15 cellular contexts compared by ENCODE assay signal in the genomic region with DNA sequence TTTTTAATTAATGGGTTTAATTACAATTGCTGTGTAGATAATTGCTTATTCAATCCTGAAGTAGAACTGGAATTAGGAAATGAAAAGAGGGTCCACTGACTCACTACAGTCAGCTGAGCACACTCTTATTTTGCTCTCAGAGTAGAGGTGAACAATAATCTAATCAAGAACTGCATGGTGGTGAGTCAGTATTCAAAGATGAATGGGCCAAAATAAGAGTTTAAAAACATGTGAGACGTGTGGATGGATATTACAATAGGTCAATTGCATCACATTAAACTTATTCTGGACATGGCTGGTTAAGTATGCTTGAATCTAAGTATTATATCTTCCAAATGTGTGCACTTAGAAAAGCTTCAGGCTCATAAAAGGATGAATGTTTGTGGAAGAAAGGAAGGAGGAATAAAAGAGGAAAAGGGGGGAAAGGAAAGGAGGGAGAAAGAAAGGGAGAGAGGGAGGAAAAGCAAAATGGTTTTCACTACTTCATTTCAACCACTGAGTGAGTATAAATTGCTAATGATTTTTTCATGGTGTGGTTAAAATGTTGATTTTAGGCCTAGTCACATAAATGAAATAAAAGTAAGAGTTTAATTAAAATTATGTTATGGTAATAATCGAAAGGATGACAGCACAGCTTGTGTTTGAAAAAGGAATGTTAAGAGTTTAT. TPM values are rescaled to one million over a fixed set of nuclear protein-coding genes. Genes with fewer than 3 reads are reported as not detected.
DNase-seq lines count a peak whose midpoint lies in the region; ATAC-seq and TF ChIP-seq lines count a peak whose summit lies in the region.
"Had no signal": no experiment of that assay in that cellular context is flagged by ENCODE, and none has a peak within 500 bp of the region (broad histone marks: within the 10 kb centered on the region; RNA-seq: fewer than 3 reads in every experiment).

No MANE protein-coding gene starts in this region.

- H3K36me3 ChIP-seq in fibroblast of lung (ENCODE audit: control insufficient read depth, insufficient read depth, low read length): no peaks in the 10 kb centered on the region

- peak overlapping the region; percentile 16 for H3K27ac ChIP-seq in fibroblast of lung (ENCODE audit: insufficient read depth, low read length)
- H3K27ac ChIP-seq: HL-60 had no signal

- ATAC-seq in activated B cell treated with CpG ODN at 0.5 μM for 24 hours (ENCODE audit: low read depth) (no peak), HG02763 (IDR thresholded peaks at IDR 0.05; ENCODE audit: unreplicated experiment) (no peak), GM19023 (IDR thresholded peaks at IDR 0.05; ENCODE audit: unreplicated experiment) (no peak)
- ATAC-seq: natural killer cell had no signal

- no peaks in the 10 kb centered on the region for H3K79me2 ChIP-seq in fibroblast of lung (ENCODE audit: control insufficient read depth, insufficient read depth, low read length)

- no peaks in the 10 kb centered on the region for H4K20me1 ChIP-seq in fibroblast of lung (ENCODE audit: control insufficient read depth, extremely low read depth, insufficient read depth, low read length)

- no peak overlapping the region for H3K9ac ChIP-seq in fibroblast of lung (ENCODE audit: insufficient read depth, low read length)

- CTCF ChIA-PET in activated B cell treated with CpG ODN at 0.5 μM for 24 hours (lab: Charles Lee): no interaction called here

- H3K27ac Mint-ChIP-seq in activated B cell treated with CpG ODN at 0.5 μM for 24 hours: peak overlapping the region; percentile 26
- H3K27ac Mint-ChIP-seq: dendritic cell treated with granulocyte-macrophage colony-stimulating factor and Interleukin-4, amounts not matched to agents 40 ng/mL and 50 ng/mL, for 4 days; natural killer cell had no signal

- TF ChIP-seq CTCF in activated B cell treated with CpG ODN at 0.5 μM for 24 hours (IDR thresholded peaks at IDR 0.05): no peak
- no peak for TF ChIP-seq CTCF in fibroblast of lung (conservative IDR thresholded peaks at IDR 0.05 in 1 of 2, IDR thresholded peaks at IDR 0.05 in 1 of 2; ENCODE audit: low read depth in 1 of 2, low read length in 2 of 2)
- no peak for TF ChIP-seq CTCF in retinal pigment epithelial cell (conservative IDR thresholded peaks at IDR 0.05; ENCODE audit: low read depth, low read length)

- intact Hi-C loops in activated B cell treated with CpG ODN at 0.5 μM for 24 hours (cut with micrococcal nuclease): no loop called here

- no peak overlapping the region for H2AFZ ChIP-seq in fibroblast of lung (ENCODE audit: low read length)

- no peak overlapping the region for H3K4me3 Mint-ChIP-seq in activated B cell treated with CpG ODN at 0.5 μM for 24 hours
- H3K4me3 Mint-ChIP-seq: dendritic cell treated with granulocyte-macrophage colony-stimulating factor and Interleukin-4, amounts not matched to agents 40 ng/mL and 50 ng/mL, for 4 days; natural killer cell had no signal

- H3K4me2 ChIP-seq in fibroblast of lung (ENCODE audit: extremely low read depth, insufficient read depth, low read length): no peak overlapping the region

- no peaks in the 10 kb centered on the region for H3K27me3 Mint-ChIP-seq in activated B cell treated with CpG ODN at 0.5 μM for 24 hours
- H3K27me3 Mint-ChIP-seq: dendritic cell treated with granulocyte-macrophage colony-stimulating factor and Interleukin-4, amounts not matched to agents 40 ng/mL and 50 ng/mL, for 4 days had no signal

- peaks cover 53% of the 10 kb centered on the region for H3K36me3 Mint-ChIP-seq in activated B cell treated with CpG ODN at 0.5 μM for 24 hours (ENCODE audit: low read depth)
- H3K36me3 Mint-ChIP-seq: natural killer cell had no signal

- no peaks in the 10 kb centered on the region for H3K9me3 ChIP-seq in fibroblast of lung (ENCODE audit: control insufficient read depth, insufficient read depth, low read depth, low read length)

- no peaks in the 10 kb centered on the region for H3K4me1 ChIP-seq in fibroblast of lung (ENCODE audit: control insufficient read depth, extremely low read depth, insufficient read depth, low read length)

- peak; percentile 40 for DNase-seq in GM04503 (ENCODE audit: low read depth)
- no peak for DNase-seq in activated B cell treated with CpG ODN at 0.5 μM for 24 hours
- DNase-seq in fibroblast of lung (ENCODE audit: low read depth in 2 of 2): peak; percentile 71 to 88
- DNase-seq in retinal pigment epithelial cell (ENCODE audit: low read depth): peak; percentile 77
- no peak for DNase-seq in NCI-H510A treated with DMSO at 0.1 percent for 48 hours (lab: John Stamatoyannopoulos, UW)
- DNase-seq in T-helper 9 cell: no peak
- DNase-seq: activated CD4-positive, CD25-positive, alpha-beta regulatory T cell treated with anti-CD3 and anti-CD28 coated beads, Interleukin-2, amount 50 U/mL, for 72 hours; activated T-cell treated with anti-CD3 and anti-CD28 coated beads, Interleukin-2, amount 50 U/mL, for 1 hour; GDM1; MM.1S; natural killer cell had no signal

- H3K4me3 ChIP-seq in fibroblast of lung (replicated peaks in 1 of 4; ENCODE audit: control extremely low read depth in 1 of 4, insufficient read depth in 1 of 4, low read depth in 3 of 4, low read length in 4 of 4): no peak overlapping the region
- H3K4me3 ChIP-seq in retinal pigment epithelial cell (ENCODE audit: low read length): no peak overlapping the region

- peaks cover 3% of the 10 kb centered on the region for H3K4me1 Mint-ChIP-seq in activated B cell treated with CpG ODN at 0.5 μM for 24 hours
- H3K4me1 Mint-ChIP-seq: natural killer cell had no signal

- no peaks in the 10 kb centered on the region for H3K27me3 ChIP-seq in fibroblast of lung (ENCODE audit: control insufficient read depth, insufficient read depth, low read length)

- POLR2A ChIA-PET in activated B cell treated with CpG ODN at 0.5 μM for 24 hours (lab: Charles Lee): interaction anchor here (0.6 to 0.8 kb wide), 2 partner anchors 14 to 39 kb away, joined by 3 to 4 read pairs; no protein-coding TSS in a partner anchor

- peaks cover 19% of the 10 kb centered on the region for H3K9me3 Mint-ChIP-seq in activated B cell treated with CpG ODN at 0.5 μM for 24 hours
- H3K9me3 Mint-ChIP-seq: natural killer cell had no signal

RNA-seq across cellular contexts. Expression of a gene that starts 27.0 kb away (rescaled TPM):
- total RNA-seq in activated B cell treated with CpG ODN at 0.5 μM for 24 hours: 21.3 and 22.6 TPM in 2 replicates
- total RNA-seq in fibroblast of lung: 38.0 and 46.4 TPM in 2 replicates
- 21.4 and 25.6 TPM in 2 replicates for polyA plus RNA-seq in fibroblast of lung
- 17.5 and 25.3 TPM in 2 replicates for polyA plus RNA-seq in fibroblast of lung (2012)
- 5.5 and 12.6 TPM in 2 replicates for polyA minus RNA-seq in fibroblast of lung (ENCODE audit: low replicate concordance)

Comparison
In these comparisons a context has a peak if more than half of its experiments do, and no peak if none do; other contexts are left out.
1. DNase-seq: peak in GM04503 (single experiment), fibroblast of lung (2 of 2) and retinal pigment epithelial cell (single experiment); none in activated B cell treated with CpG ODN at 0.5 μM for 24 hours (single experiment), NCI-H510A treated with DMSO at 0.1 percent for 48 hours (single experiment) and T-helper 9 cell (single experiment).